In the genomic region with DNA sequence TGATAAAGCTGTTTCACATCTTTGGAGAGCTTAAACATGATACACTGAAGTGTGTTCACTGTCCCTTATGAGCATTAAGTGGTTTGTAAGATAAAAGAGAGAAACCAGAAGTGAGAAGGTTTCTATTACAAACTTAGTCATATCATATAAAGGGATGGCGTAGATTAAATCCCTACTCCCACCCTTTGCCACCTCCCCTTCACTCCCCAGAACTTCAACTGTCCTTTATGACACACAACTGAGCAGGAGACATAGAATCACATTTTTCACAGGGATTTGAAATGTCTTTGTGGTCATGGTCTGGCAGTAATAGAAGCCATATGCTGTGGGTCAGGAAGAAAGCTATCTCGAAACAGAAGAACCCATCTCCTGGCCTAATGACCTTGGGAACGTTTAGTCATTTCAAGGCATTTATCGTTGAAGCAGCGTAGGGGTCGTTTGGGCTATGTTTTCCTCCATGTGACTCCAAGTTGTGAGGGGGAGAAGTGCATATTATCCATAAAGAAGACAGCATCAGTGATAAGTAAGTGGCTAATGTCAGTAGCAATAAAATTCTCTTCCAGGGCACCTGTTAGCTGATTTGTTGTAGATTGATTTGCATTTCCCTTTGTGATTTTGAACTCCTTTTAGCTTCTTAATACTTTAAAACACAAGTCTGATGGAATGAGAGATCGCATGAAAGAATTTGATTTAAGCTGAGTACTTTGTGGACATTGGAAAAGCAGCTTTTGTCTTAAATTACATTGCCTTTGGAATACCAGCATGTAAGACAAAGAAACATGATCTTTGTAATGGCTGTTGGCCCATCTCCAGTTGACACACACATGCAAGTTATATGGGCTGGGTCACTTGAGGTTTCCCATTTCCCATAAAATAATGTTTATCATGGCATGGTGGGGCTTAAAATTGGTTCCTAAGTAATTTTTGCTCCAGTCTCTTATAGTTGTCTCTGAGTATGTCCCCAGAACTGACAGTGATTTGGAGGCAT, we compare ENCODE assay signal across 9 cellular contexts.
DNase-seq lines count a peak whose midpoint lies in the region; ATAC-seq and TF ChIP-seq lines count a peak whose summit lies in the region.
"Had no signal": no experiment of that assay in that cellular context is flagged by ENCODE, and none has a peak within 500 bp of the region (broad histone marks: within the 10 kb centered on the region; RNA-seq: fewer than 3 reads in every experiment).

No MANE protein-coding gene starts in this region.

- H3K4me1 ChIP-seq in OCI-LY3 (ENCODE audit: low read length) (peaks cover 18% of the 10 kb centered on the region), right cardiac atrium (ENCODE audit: control insufficient read depth, insufficient read depth, low read length) (no peaks in the 10 kb centered on the region)

- H3K36me3 ChIP-seq in OCI-LY3 (replicated peaks; ENCODE audit: low read depth, low read length) = no peaks in the 10 kb centered on the region

- H3K79me2 ChIP-seq in OCI-LY3 (ENCODE audit: low read length) = no peaks in the 10 kb centered on the region

- H3K27ac Mint-ChIP-seq in stimulated activated naive B cell treated with anti-CD40 and anti-IgM and Interleukin-4, amounts not matched to agents 10 μg/mL and 1 μg/mL and 100 μg/mL, for 72 hours = no peak overlapping the region

- ATAC-seq in GM19438 (IDR thresholded peaks at IDR 0.05; ENCODE audit: low read depth, unreplicated experiment) = peak; percentile 77
- peak; percentile 77 for ATAC-seq in HG03039 (IDR thresholded peaks at IDR 0.05; ENCODE audit: unreplicated experiment)
- peak; percentile 44 to 68 for ATAC-seq in stimulated activated naive B cell treated with anti-CD40 and anti-IgM and Interleukin-4, amounts not matched to agents 10 μg/mL and 1 μg/mL and 100 μg/mL, for 72 hours (replicated peaks)
- ATAC-seq in right cardiac atrium = no peak

- H3K27me3 Mint-ChIP-seq in stimulated activated naive B cell treated with anti-CD40 and anti-IgM and Interleukin-4, amounts not matched to agents 10 μg/mL and 1 μg/mL and 100 μg/mL, for 72 hours = peaks cover 0 to 7% of the 10 kb centered on the region in 2 donors

- peaks cover 13% of the 10 kb centered on the region; the same call in 1 of the 2 replicates for H4K20me1 ChIP-seq in OCI-LY3 (ENCODE audit: insufficient read depth, low read length)

- peak overlapping the region; percentile 53 for H3K4me2 ChIP-seq in OCI-LY3 (ENCODE audit: low read length)

- TF ChIP-seq CTCF in OCI-LY3 (IDR thresholded peaks at IDR 0.05; ENCODE audit: low read depth, low read length) = no peak

- H3K9me3 Mint-ChIP-seq in stimulated activated naive B cell treated with anti-CD40 and anti-IgM and Interleukin-4, amounts not matched to agents 10 μg/mL and 1 μg/mL and 100 μg/mL, for 72 hours = peaks cover 0 to 1% of the 10 kb centered on the region in 2 donors

- H3K9me3 ChIP-seq in OCI-LY3 (ENCODE audit: insufficient read depth, low read length) (no peaks in the 10 kb centered on the region), right cardiac atrium (ENCODE audit: control insufficient read depth, low read length) (no peaks in the 10 kb centered on the region)

- H3K27ac ChIP-seq in OCI-LY3 (ENCODE audit: low read length) = no peak overlapping the region
- H3K27ac ChIP-seq in right cardiac atrium (ENCODE audit: low read length) = no peak overlapping the region

- H3K4me1 Mint-ChIP-seq in stimulated activated naive B cell treated with anti-CD40 and anti-IgM and Interleukin-4, amounts not matched to agents 10 μg/mL and 1 μg/mL and 100 μg/mL, for 72 hours = no peaks in the 10 kb centered on the region

- H3K4me3 ChIP-seq in OCI-LY3 (ENCODE audit: low read length) (no peak overlapping the region), right cardiac atrium (ENCODE audit: low read length) (no peak overlapping the region)

- peaks cover 80% of the 10 kb centered on the region for H3K27me3 ChIP-seq in OCI-LY3 (ENCODE audit: low read depth, low read length)
- H3K27me3 ChIP-seq in right cardiac atrium (ENCODE audit: control insufficient read depth, insufficient read depth) = no peaks in the 10 kb centered on the region

- H3K9ac ChIP-seq in OCI-LY3 (ENCODE audit: low read length) = no peak overlapping the region

- H3K36me3 Mint-ChIP-seq in stimulated activated naive B cell treated with anti-CD40 and anti-IgM and Interleukin-4, amounts not matched to agents 10 μg/mL and 1 μg/mL and 100 μg/mL, for 72 hours = no peaks in the 10 kb centered on the region

- intact Hi-C loops in right cardiac atrium (cut with DNase I) = no loop called here

- no peak overlapping the region for H3K4me3 Mint-ChIP-seq in stimulated activated naive B cell treated with anti-CD40 and anti-IgM and Interleukin-4, amounts not matched to agents 10 μg/mL and 1 μg/mL and 100 μg/mL, for 72 hours

- DNase-seq in stimulated activated naive B cell treated with anti-CD40 and anti-IgM and Interleukin-4, amounts not matched to agents 10 μg/mL and 1 μg/mL and 100 μg/mL, for 72 hours = no peak
- DNase-seq in activated CD4-positive, CD25-positive, alpha-beta regulatory T cell (lab: John Stamatoyannopoulos, UW) = no peak
- no peak for DNase-seq in stimulated activated CD4-positive, alpha-beta T cell treated with anti-CD3 and anti-CD28 coated beads, Interleukin-12 subunit alpha, Interleukin-12 subunit beta, amount 100 ng/mL, for 4 hours
- no peak for DNase-seq in right cardiac atrium
- DNase-seq: aorta, NCI-H187 had no signal

- H2AFZ ChIP-seq in OCI-LY3 (ENCODE audit: low read depth, low read length) = no peak overlapping the region

- 44% methylated on average over 7 of the region's 7 CpGs for WGBS in right cardiac atrium

Comparison
In these comparisons a context has a peak if more than half of its experiments do, and no peak if none do; other contexts are left out.
1. ATAC-seq: peak in GM19438 (single experiment), HG03039 (single experiment) and stimulated activated naive B cell treated with anti-CD40 and anti-IgM and Interleukin-4, amounts not matched to agents 10 μg/mL and 1 μg/mL and 100 μg/mL, for 72 hours (2 of 2); none in right cardiac atrium (0 of 2).